ENCODE assay signal across 7 cellular contexts in genomic region chr18:76223403-76223802, GRCh38.
"Had no signal": no experiment of that assay in that cellular context is flagged by ENCODE, and none has a peak within 500 bp of the region (broad histone marks: within the 10 kb centered on the region; RNA-seq: fewer than 3 reads in every experiment).

No MANE protein-coding gene starts in this region.

- H3K4me3 ChIP-seq: GM23338 had no signal

- H3K27ac ChIP-seq: HL-60 had no signal

- ATAC-seq: GM23338, HepG2 had no signal

- H2AFZ ChIP-seq: GM23338 had no signal

- FAIRE-seq: H1, H54, HepG2 had no signal

- DNase-seq: H9, HCEC 1CT had no signal

- H3K4me2 ChIP-seq: GM23338 had no signal
